ENCODE assay signal across 21 cellular contexts in the genomic region with DNA sequence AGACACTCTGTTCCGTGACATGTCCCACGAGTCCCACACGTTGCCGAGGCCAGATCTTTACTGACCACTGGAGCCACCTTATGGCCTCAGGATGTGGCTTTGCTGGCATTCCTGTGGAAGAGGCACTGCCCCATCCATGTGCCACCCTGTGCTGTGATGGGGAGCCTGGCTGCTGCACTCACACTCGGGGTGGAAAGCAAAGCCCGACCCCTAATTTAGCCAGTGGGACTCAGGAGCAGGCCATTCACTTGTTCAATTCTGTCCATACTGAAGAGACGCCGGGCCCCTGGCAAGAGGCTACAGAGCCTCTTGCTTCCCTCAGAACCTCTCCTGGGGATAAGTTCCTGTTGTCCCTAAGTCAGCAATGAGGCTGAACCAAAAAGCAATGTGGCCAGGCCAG. TPM values are rescaled to one million over a fixed set of nuclear protein-coding genes. Genes with fewer than 3 reads are reported as not detected.
DNase-seq lines count a peak whose midpoint lies in the region; ATAC-seq and TF ChIP-seq lines count a peak whose summit lies in the region.
"Had no signal": no experiment of that assay in that cellular context is flagged by ENCODE, and none has a peak within 500 bp of the region (broad histone marks: within the 10 kb centered on the region; RNA-seq: fewer than 3 reads in every experiment).

No MANE protein-coding gene starts in this region.

- DNase-seq in activated naive CD4-positive, alpha-beta T cell treated with anti-CD3 and anti-CD28 coated beads for 36 hours = peak; percentile 1
- no peak for DNase-seq in activated naive CD4-positive, alpha-beta T cell treated with anti-CD3 and anti-CD28 coated beads, Interleukin-2, amount 50 U/mL, for 72 hours (ENCODE audit: low spot score in 2 of 2)
- DNase-seq in coronary artery (ENCODE audit: low spot score) (peak; percentile 46), osteocyte (ENCODE audit: extremely low spot score, unreplicated experiment) (peak; percentile 53), upper lobe of right lung (peak; percentile 38), midbrain (lab: John Stamatoyannopoulos, UW) (no peak), NCI-H526 treated with DMSO at 0.1 percent for 48 hours (lab: John Stamatoyannopoulos, UW) (no peak)
- no peak for DNase-seq in effector memory CD8-positive, alpha-beta T cell
- DNase-seq: DMS153, DND-41, GOT3, HFFc6, NCI-H1105, NCI-H1436 treated with DMSO at 0.1 percent for 48 hours, NCI-H187 treated with DMSO at 0.1 percent for 48 hours, NCI-H2171 treated with DMSO at 0.1 percent for 48 hours, NCI-H446, NCI-H69, SHP77 treated with DMSO at 0.1 percent for 48 hours had no signal

- no peaks in the 10 kb centered on the region for H3K36me3 Mint-ChIP-seq in activated naive CD4-positive, alpha-beta T cell treated with anti-CD3 and anti-CD28 coated beads for 36 hours (ENCODE audit: low read depth)
- peaks cover 0 to 7% of the 10 kb centered on the region in 2 donors for H3K36me3 Mint-ChIP-seq in activated naive CD4-positive, alpha-beta T cell treated with anti-CD3 and anti-CD28 coated beads, Interleukin-2, amount 50 U/mL, for 72 hours
- H3K36me3 Mint-ChIP-seq in osteocyte (ENCODE audit: unreplicated experiment) = no peaks in the 10 kb centered on the region
- H3K36me3 Mint-ChIP-seq in effector memory CD8-positive, alpha-beta T cell (ENCODE audit: insufficient read depth) = no peaks in the 10 kb centered on the region

- H3K4me1 Mint-ChIP-seq in activated naive CD4-positive, alpha-beta T cell treated with anti-CD3 and anti-CD28 coated beads for 36 hours (ENCODE audit: low read depth) = peaks cover 3% of the 10 kb centered on the region
- no peaks in the 10 kb centered on the region for H3K4me1 Mint-ChIP-seq in osteocyte (ENCODE audit: unreplicated experiment)
- H3K4me1 Mint-ChIP-seq in effector memory CD8-positive, alpha-beta T cell (ENCODE audit: low read depth in 2 of 2) = peaks cover 4 to 8% of the 10 kb centered on the region in 2 donors

- no peak overlapping the region for H3K27ac ChIP-seq in coronary artery
- no peak overlapping the region for H3K27ac ChIP-seq in upper lobe of right lung
- H3K27ac ChIP-seq: RWPE1 had no signal

- ATAC-seq in activated naive CD4-positive, alpha-beta T cell treated with anti-CD3 and anti-CD28 coated beads, Interleukin-2, amount 50 U/mL, for 72 hours = no peak
- ATAC-seq in upper lobe of right lung = no peak
- no peak for ATAC-seq in effector memory CD8-positive, alpha-beta T cell (replicated peaks)

- TF ChIP-seq CTCF in coronary artery (IDR thresholded peaks at IDR 0.05) (no peak), osteocyte (IDR thresholded peaks at IDR 0.05) (no peak), upper lobe of right lung (IDR thresholded peaks at IDR 0.05) (no peak)

- no peaks in the 10 kb centered on the region for H3K36me3 ChIP-seq in upper lobe of right lung
- H3K36me3 ChIP-seq: HAP-1 had no signal

- H3K27me3 ChIP-seq in upper lobe of right lung = peaks cover 29% of the 10 kb centered on the region

- H3K4me3 ChIP-seq in coronary artery (no peak overlapping the region), upper lobe of right lung (no peak overlapping the region)
- H3K4me3 ChIP-seq: HAP-1 had no signal

- H3K9me3 ChIP-seq in upper lobe of right lung = no peaks in the 10 kb centered on the region
- H3K9me3 ChIP-seq: HAP-1 had no signal

- H3K27me3 Mint-ChIP-seq in activated naive CD4-positive, alpha-beta T cell treated with anti-CD3 and anti-CD28 coated beads for 36 hours (ENCODE audit: low read depth) = peaks cover 32% of the 10 kb centered on the region
- H3K27me3 Mint-ChIP-seq in osteocyte (ENCODE audit: unreplicated experiment) = peaks cover 48% of the 10 kb centered on the region
- peaks cover 59 to 83% of the 10 kb centered on the region in 2 donors for H3K27me3 Mint-ChIP-seq in effector memory CD8-positive, alpha-beta T cell

- H3K4me1 ChIP-seq in upper lobe of right lung = no peaks in the 10 kb centered on the region

- no peak overlapping the region for H3K27ac Mint-ChIP-seq in activated naive CD4-positive, alpha-beta T cell treated with anti-CD3 and anti-CD28 coated beads for 36 hours
- H3K27ac Mint-ChIP-seq in activated naive CD4-positive, alpha-beta T cell treated with anti-CD3 and anti-CD28 coated beads, Interleukin-2, amount 50 U/mL, for 72 hours = no peak overlapping the region
- H3K27ac Mint-ChIP-seq in osteocyte (ENCODE audit: unreplicated experiment) = no peak overlapping the region
- no peak overlapping the region for H3K27ac Mint-ChIP-seq in effector memory CD8-positive, alpha-beta T cell
- H3K27ac Mint-ChIP-seq: HFFc6 had no signal

- H3K9me3 Mint-ChIP-seq in activated naive CD4-positive, alpha-beta T cell treated with anti-CD3 and anti-CD28 coated beads for 36 hours = peaks cover 9% of the 10 kb centered on the region
- H3K9me3 Mint-ChIP-seq in activated naive CD4-positive, alpha-beta T cell treated with anti-CD3 and anti-CD28 coated beads, Interleukin-2, amount 50 U/mL, for 72 hours = peaks cover 0 to 10% of the 10 kb centered on the region in 2 donors
- H3K9me3 Mint-ChIP-seq in osteocyte (ENCODE audit: unreplicated experiment) = peaks cover 16% of the 10 kb centered on the region
- no peaks in the 10 kb centered on the region for H3K9me3 Mint-ChIP-seq in effector memory CD8-positive, alpha-beta T cell

- CTCF ChIA-PET in activated naive CD4-positive, alpha-beta T cell treated with anti-CD3 and anti-CD28 coated beads for 36 hours (lab: Charles Lee) = interaction anchor here (0.5 kb wide), 1 partner anchor 379 kb away, joined by 3 read pairs; no protein-coding TSS in a partner anchor

- intact Hi-C loops in activated naive CD4-positive, alpha-beta T cell treated with anti-CD3 and anti-CD28 coated beads for 36 hours (cut with micrococcal nuclease) = no loop called here
- intact Hi-C loops in upper lobe of right lung (cut with DNase I) = no loop called here

- H3K4me3 Mint-ChIP-seq in activated naive CD4-positive, alpha-beta T cell treated with anti-CD3 and anti-CD28 coated beads for 36 hours = no peak overlapping the region
- H3K4me3 Mint-ChIP-seq in osteocyte (ENCODE audit: unreplicated experiment) = no peak overlapping the region
- no peak overlapping the region for H3K4me3 Mint-ChIP-seq in effector memory CD8-positive, alpha-beta T cell
- H3K4me3 Mint-ChIP-seq: HFFc6 had no signal

RNA-seq across cellular contexts. Expression of a gene that starts 18.6 kb away (rescaled TPM):
- 10 to 100 TPM; 18.3 to 18.8 TPM for total RNA-seq in activated naive CD4-positive, alpha-beta T cell treated with anti-CD3 and anti-CD28 coated beads for 36 hours
- total RNA-seq in activated naive CD4-positive, alpha-beta T cell treated with anti-CD3 and anti-CD28 coated beads, Interleukin-2, amount 50 U/mL, for 72 hours = 10 to 100 TPM; 24.8 to 44.2 TPM
- total RNA-seq in osteocyte (5.4 and 7.6 TPM in 2 replicates), upper lobe of right lung (13.2 TPM)

Comparison
In these comparisons a context has a peak if more than half of its experiments do, and no peak if none do; other contexts are left out.
1. DNase-seq: peak in activated naive CD4-positive, alpha-beta T cell treated with anti-CD3 and anti-CD28 coated beads for 36 hours (single experiment), coronary artery (single experiment), osteocyte (single experiment) and upper lobe of right lung (single experiment); none in activated naive CD4-positive, alpha-beta T cell treated with anti-CD3 and anti-CD28 coated beads, Interleukin-2, amount 50 U/mL, for 72 hours (0 of 2), midbrain (single experiment), effector memory CD8-positive, alpha-beta T cell (0 of 3) and NCI-H526 treated with DMSO at 0.1 percent for 48 hours (single experiment).